ENCODE assay signal across 16 cellular contexts in the genomic region with DNA sequence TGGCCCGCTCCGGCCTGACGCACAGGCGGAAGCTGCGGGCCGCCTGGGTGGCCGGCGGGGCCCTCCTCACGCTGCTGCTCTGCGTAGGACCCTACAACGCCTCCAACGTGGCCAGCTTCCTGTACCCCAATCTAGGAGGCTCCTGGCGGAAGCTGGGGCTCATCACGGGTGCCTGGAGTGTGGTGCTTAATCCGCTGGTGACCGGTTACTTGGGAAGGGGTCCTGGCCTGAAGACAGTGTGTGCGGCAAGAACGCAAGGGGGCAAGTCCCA. TPM values are rescaled to one million over a fixed set of nuclear protein-coding genes. Genes with fewer than 3 reads are reported as not detected.
"Had no signal": no experiment of that assay in that cellular context is flagged by ENCODE, and none has a peak within 500 bp of the region (broad histone marks: within the 10 kb centered on the region; RNA-seq: fewer than 3 reads in every experiment).

No MANE protein-coding gene starts in this region.

- H3K36me3 ChIP-seq: ascending aorta, gastrocnemius medialis, spleen, tibial nerve, uterus had no signal

- H3K27me3 Mint-ChIP-seq: activated CD4-positive, alpha-beta T cell treated with anti-CD3 and anti-CD28 coated beads for 36 hours; activated naive CD4-positive, alpha-beta T cell treated with anti-CD3 and anti-CD28 coated beads, Interleukin-2, amount 50 U/mL, for 24 hours had no signal

- ATAC-seq: gastrocnemius medialis had no signal

- H3K9me3 Mint-ChIP-seq: activated CD8-positive, alpha-beta T cell treated with anti-CD3 and anti-CD28 coated beads for 36 hours; activated naive CD4-positive, alpha-beta T cell treated with anti-CD3 and anti-CD28 coated beads, Interleukin-2, amount 50 U/mL, for 24 hours; activated T-cell treated with anti-CD3 and anti-CD28 coated beads, Interleukin-2, amount 50 U/mL, for 72 hours; nephron had no signal

- DNase-seq: cortex of kidney, gastrocnemius medialis had no signal

- H3K4me3 Mint-ChIP-seq: activated CD4-positive, alpha-beta T cell treated with anti-CD3 and anti-CD28 coated beads for 36 hours; activated CD8-positive, alpha-beta T cell treated with anti-CD3 and anti-CD28 coated beads for 36 hours; activated naive CD4-positive, alpha-beta T cell treated with anti-CD3 and anti-CD28 coated beads, Interleukin-2, amount 50 U/mL, for 24 hours; nephron had no signal

- H3K4me3 ChIP-seq: ascending aorta, gastrocnemius medialis, spleen, tibial nerve, uterus had no signal

- H3K27me3 ChIP-seq: ascending aorta, gastrocnemius medialis, tibial nerve, uterus had no signal

- H3K9me3 ChIP-seq: ascending aorta, gastrocnemius medialis, spleen, tibial nerve, uterus had no signal

- H3K27ac ChIP-seq: ascending aorta, gastrocnemius medialis, tibial nerve, uterus had no signal

- H3K4me1 ChIP-seq: ascending aorta, gastrocnemius medialis, uterus had no signal

- H3K36me3 Mint-ChIP-seq: activated naive CD4-positive, alpha-beta T cell treated with anti-CD3 and anti-CD28 coated beads, Interleukin-2, amount 50 U/mL, for 24 hours had no signal

- H3K27ac Mint-ChIP-seq: activated CD8-positive, alpha-beta T cell treated with anti-CD3 and anti-CD28 coated beads for 36 hours; activated naive CD4-positive, alpha-beta T cell treated with anti-CD3 and anti-CD28 coated beads, Interleukin-2, amount 50 U/mL, for 24 hours had no signal

RNA-seq across cellular contexts. Expression of a gene that starts 4.4 kb away (rescaled TPM):
- total RNA-seq: activated CD8-positive, alpha-beta T cell treated with anti-CD3 and anti-CD28 coated beads for 36 hours; ascending aorta; esophagus mucosa; gastrocnemius medialis; liver; mesenteric fat pad; renal cortical epithelial cell; T-helper 2 cell treated with Interferon-gamma antibody and Interleukin-4, amounts not matched to agents 100 ng/mL and 5 ng/mL, for 36 hours had no signal
- polyA plus RNA-seq: liver had no signal

RNA-seq across cellular contexts. Expression of a gene that starts 6.1 kb away (rescaled TPM):
- total RNA-seq: ascending aorta; esophagus mucosa; gastrocnemius medialis; renal cortical epithelial cell; T-helper 2 cell treated with Interferon-gamma antibody and Interleukin-4, amounts not matched to agents 100 ng/mL and 5 ng/mL, for 36 hours; uterus had no signal
- polyA plus RNA-seq: liver had no signal

RNA-seq across cellular contexts. Expression of a gene that starts 18.8 kb away (rescaled TPM):
- total RNA-seq: ascending aorta; esophagus mucosa; gastrocnemius medialis; liver; renal cortical epithelial cell; T-helper 2 cell treated with Interferon-gamma antibody and Interleukin-4, amounts not matched to agents 100 ng/mL and 5 ng/mL, for 36 hours; tibial nerve; uterus had no signal
- polyA plus RNA-seq: liver had no signal

RNA-seq across cellular contexts. Expression of a gene that starts 23.1 kb away (rescaled TPM):
- total RNA-seq: renal cortical epithelial cell had no signal
